In genomic region chr20:49147269-49147668, GRCh38 we compare ENCODE assay signal across 25 cellular contexts. TPM values are rescaled to one million over a fixed set of nuclear protein-coding genes. Genes with fewer than 3 reads are reported as not detected.
DNase-seq lines count a peak whose midpoint lies in the region; ATAC-seq, FAIRE-seq and TF ChIP-seq lines count a peak whose summit lies in the region.
"Had no signal": no experiment of that assay in that cellular context is flagged by ENCODE, and none has a peak within 500 bp of the region (broad histone marks: within the 10 kb centered on the region; RNA-seq: fewer than 3 reads in every experiment).

No MANE protein-coding gene starts in this region.

- peaks cover 31% of the 10 kb centered on the region; the same call in 1 of the 3 replicates for H3K79me2 ChIP-seq in K562 (ENCODE audit: control insufficient read depth, insufficient read depth, low read length)
- peaks cover 14% of the 10 kb centered on the region for H3K79me2 ChIP-seq in parathyroid adenoma

- 95% methylated on average over 8 of the region's 8 CpGs for WGBS in K562 (ENCODE audit: insufficient coverage, low coverage, missing lambda C conversion rate)
- 91 to 93% methylated on average over 8 of the region's 8 CpGs for WGBS in pancreas, 2 donors

- TF ChIP-seq RAD21 in K562 (CRISPR knock-in tag; conservative IDR thresholded peaks at IDR 0.05 in 1 of 2, IDR thresholded peaks at IDR 0.05 in 1 of 2), result no peak

- in situ Hi-C loops in K562 (cut with MboI), result no loop called here

- peak overlapping the region in 5 of 7 donors; percentile 3 to 53 (median 26) for H3K27ac Mint-ChIP-seq in CD4-positive, alpha-beta memory T cell
- H3K27ac Mint-ChIP-seq in activated CD8-positive, alpha-beta T cell treated with anti-CD3 and anti-CD28 coated beads, Interleukin-2, amount 10 ng/mL, durations not matched to agents 7 days and 5 days, result no peak overlapping the region

- DNase-seq in AG04450 (ENCODE audit: low read depth, low spot score) (no peak), K562 (ENCODE audit: extremely low read depth in 1 of 4, low spot score in 3 of 4) (no peak), NCI-H748 treated with DMSO at 0.1 percent for 48 hours (lab: John Stamatoyannopoulos, UW) (no peak), pancreas (no peak)
- DNase-seq in CD4-positive, alpha-beta memory T cell, result no peak
- no peak for DNase-seq in activated CD8-positive, alpha-beta T cell treated with anti-CD3 and anti-CD28 coated beads, Interleukin-2, amount 10 ng/mL, durations not matched to agents 7 days and 5 days
- DNase-seq: C1 segment of cervical spinal cord, Calu3, DMS79 treated with DMSO at 0.1 percent for 48 hours, GF-D8, HCEC 1CT, Karpas-422, NCI-H1105, NCI-H1436 treated with DMSO at 0.1 percent for 48 hours, NCI-H187 treated with DMSO at 0.1 percent for 48 hours, NCI-H2171 treated with DMSO at 0.1 percent for 48 hours, NCI-H524, NCI-H774, SIG-M5 had no signal

- H3K4me2 ChIP-seq in K562 (ENCODE audit: insufficient read depth, low read length) (no peak overlapping the region), parathyroid adenoma (ENCODE audit: low read length) (peak overlapping the region; percentile 7)
- H3K4me2 ChIP-seq: A549 had no signal

- TF ChIP-seq CTCF in AG04450 (IDR thresholded peaks at IDR 0.05; ENCODE audit: low read depth, low read length), result no peak
- no peak for TF ChIP-seq CTCF in K562 (IDR thresholded peaks at IDR 0.05 in 2 of 3, conservative IDR thresholded peaks at IDR 0.05 in 1 of 3; ENCODE audit: insufficient read depth in 2 of 3, low read depth in 1 of 3, low read length in 3 of 3)
- no peak for TF ChIP-seq CTCF in parathyroid adenoma (IDR thresholded peaks at IDR 0.05)
- TF ChIP-seq CTCF in pancreas (IDR thresholded peaks at IDR 0.05), result no peak

- BruUV-seq in K562 (replicated peaks; lab: Mats Ljungman, UMichigan), result no TSS peak

- no peak for TF ChIP-seq POLR2A in K562 (conservative IDR thresholded peaks at IDR 0.05)

- intact Hi-C loops in CD4-positive, alpha-beta memory T cell (cut with micrococcal nuclease), result no loop called here
- intact Hi-C loops in K562 (cut with micrococcal nuclease), result no loop called here
- intact Hi-C loops in pancreas (cut with DNase I), result no loop called here

- H3K27ac ChIP-seq in AG04450 (ENCODE audit: low read depth, low read length), result peak overlapping the region; percentile 22
- H3K27ac ChIP-seq in CD4-positive, alpha-beta memory T cell (ENCODE audit: low read depth, low read length), result no peak overlapping the region
- no peak overlapping the region for H3K27ac ChIP-seq in K562 (ENCODE audit: extremely low read depth, low read depth, low read length)
- no peak overlapping the region for H3K27ac ChIP-seq in parathyroid adenoma
- no peak overlapping the region for H3K27ac ChIP-seq in pancreas
- H3K27ac ChIP-seq: A549, SK-N-MC had no signal

- POLR2A ChIA-PET in AG04450 (lab: Yijun Ruan, JAX) (interaction anchor here (1.2 kb wide), 1 partner anchor 14 kb away, joined by 3 read pairs; no protein-coding TSS in a partner anchor), K562 (lab: Yijun Ruan, JAX) (interaction anchor here (1.2 kb wide), 1 partner anchor 33 kb away, joined by 3 read pairs; no protein-coding TSS in a partner anchor)
- POLR2A ChIA-PET in CD4-positive, alpha-beta memory T cell (lab: Charles Lee; ENCODE audit: partially characterized antibody), result no interaction called here
- POLR2A ChIA-PET in activated CD8-positive, alpha-beta T cell treated with anti-CD3 and anti-CD28 coated beads, Interleukin-2, amount 10 ng/mL, durations not matched to agents 7 days and 5 days (lab: Charles Lee), result interaction anchor here (0.6 kb wide), 1 partner anchor 177 kb away, joined by 3 read pairs; no protein-coding TSS in a partner anchor

- H3K9me3 Mint-ChIP-seq in CD4-positive, alpha-beta memory T cell, result no peaks in the 10 kb centered on the region
- no peaks in the 10 kb centered on the region for H3K9me3 Mint-ChIP-seq in activated CD8-positive, alpha-beta T cell treated with anti-CD3 and anti-CD28 coated beads, Interleukin-2, amount 10 ng/mL, durations not matched to agents 7 days and 5 days (ENCODE audit: insufficient read depth)

- H3K27me3 Mint-ChIP-seq in CD4-positive, alpha-beta memory T cell, result no peaks in the 10 kb centered on the region
- no peaks in the 10 kb centered on the region for H3K27me3 Mint-ChIP-seq in activated CD8-positive, alpha-beta T cell treated with anti-CD3 and anti-CD28 coated beads, Interleukin-2, amount 10 ng/mL, durations not matched to agents 7 days and 5 days (ENCODE audit: low read depth)

- TF ChIP-seq EP300 in K562 (IDR thresholded peaks at IDR 0.05; ENCODE audit: low read length), result no peak

- H3K9me1 ChIP-seq in K562 (ENCODE audit: control insufficient read depth, insufficient read depth, low read length), result no peaks in the 10 kb centered on the region

- H3K9ac ChIP-seq in K562 (ENCODE audit: insufficient read depth in 1 of 2, low read depth in 2 of 2, low read length in 2 of 2) (no peak overlapping the region), parathyroid adenoma (no peak overlapping the region)

- H3K9me3 ChIP-seq in AG04450 (ENCODE audit: control insufficient read depth, insufficient read depth, low read length), result no peaks in the 10 kb centered on the region
- H3K9me3 ChIP-seq in CD4-positive, alpha-beta memory T cell (ENCODE audit: control insufficient read depth in 1 of 2, low read length in 2 of 2), result no peaks in the 10 kb centered on the region
- H3K9me3 ChIP-seq in K562 (replicated peaks; ENCODE audit: control insufficient read depth, insufficient read depth, low read depth, low read length), result no peaks in the 10 kb centered on the region
- no peaks in the 10 kb centered on the region for H3K9me3 ChIP-seq in parathyroid adenoma (ENCODE audit: control insufficient read depth, low read length)
- H3K9me3 ChIP-seq in pancreas, result no peaks in the 10 kb centered on the region
- H3K9me3 ChIP-seq: A549 had no signal

- peaks cover 12 to 35% (median 20%) of the 10 kb centered on the region in 4 donors for H3K4me1 Mint-ChIP-seq in CD4-positive, alpha-beta memory T cell
- no peaks in the 10 kb centered on the region for H3K4me1 Mint-ChIP-seq in activated CD8-positive, alpha-beta T cell treated with anti-CD3 and anti-CD28 coated beads, Interleukin-2, amount 10 ng/mL, durations not matched to agents 7 days and 5 days (ENCODE audit: low read depth)

- no peak for ATAC-seq in K562
- ATAC-seq in activated CD8-positive, alpha-beta T cell treated with anti-CD3 and anti-CD28 coated beads, Interleukin-2, amount 10 ng/mL, durations not matched to agents 7 days and 5 days, result no peak
- no peak for ATAC-seq in pancreas
- ATAC-seq: A549 had no signal

- no peak overlapping the region for H3K4me3 ChIP-seq in AG04450 (ENCODE audit: low read depth, low read length)
- H3K4me3 ChIP-seq in CD4-positive, alpha-beta memory T cell (ENCODE audit: low read length in 2 of 2), result no peak overlapping the region
- no peak overlapping the region for H3K4me3 ChIP-seq in K562
- H3K4me3 ChIP-seq in parathyroid adenoma (ENCODE audit: low read depth, low read length), result no peak overlapping the region
- no peak overlapping the region for H3K4me3 ChIP-seq in pancreas
- H3K4me3 ChIP-seq: A549, SK-N-MC had no signal

- H2AFZ ChIP-seq in K562 (ENCODE audit: low read depth, low read length) (no peak overlapping the region), parathyroid adenoma (no peak overlapping the region)

- peaks cover 44 to 71% of the 10 kb centered on the region in 2 donors for H3K36me3 Mint-ChIP-seq in CD4-positive, alpha-beta memory T cell
- H3K36me3 Mint-ChIP-seq in activated CD8-positive, alpha-beta T cell treated with anti-CD3 and anti-CD28 coated beads, Interleukin-2, amount 10 ng/mL, durations not matched to agents 7 days and 5 days (ENCODE audit: low read depth), result peaks cover 49% of the 10 kb centered on the region

- H3K4me3 Mint-ChIP-seq in CD4-positive, alpha-beta memory T cell, result no peak overlapping the region
- no peak overlapping the region for H3K4me3 Mint-ChIP-seq in activated CD8-positive, alpha-beta T cell treated with anti-CD3 and anti-CD28 coated beads, Interleukin-2, amount 10 ng/mL, durations not matched to agents 7 days and 5 days

- CTCF ChIA-PET in AG04450 (lab: Charles Lee) (interaction anchor here (1.4 to 1.8 kb wide), 2 partner anchors 14 to 70 kb away, joined by 7 to 14 read pairs; no protein-coding TSS in a partner anchor), K562 (lab: Yijun Ruan, JAX; ENCODE audit: low intra/inter-chr PET ratio) (no interaction called here)
- CTCF ChIA-PET in CD4-positive, alpha-beta memory T cell (lab: Charles Lee; ENCODE audit: partially characterized antibody), result interaction anchor here (1.1 to 1.5 kb wide), 2 partner anchors 14 to 70 kb away, joined by 6 to 11 read pairs; no protein-coding TSS in a partner anchor
- CTCF ChIA-PET in activated CD8-positive, alpha-beta T cell treated with anti-CD3 and anti-CD28 coated beads, Interleukin-2, amount 10 ng/mL, durations not matched to agents 7 days and 5 days (lab: Charles Lee), result interaction anchor here (1.1 to 1.4 kb wide), 5 partner anchors 15 to 70 kb away, joined by 3 to 4 read pairs (median 3); partner anchors contain the start of gene STAU1

- peaks cover 39% of the 10 kb centered on the region for H3K36me3 ChIP-seq in CD4-positive, alpha-beta memory T cell (ENCODE audit: insufficient read depth, low read length)
- peaks cover 88% of the 10 kb centered on the region for H3K36me3 ChIP-seq in K562 (ENCODE audit: control insufficient read depth, insufficient read depth, low read length)
- H3K36me3 ChIP-seq in parathyroid adenoma (ENCODE audit: control insufficient read depth, insufficient read depth, low read length), result no peaks in the 10 kb centered on the region
- peaks cover 0 to 30% (median 7%) of the 10 kb centered on the region in 3 donors for H3K36me3 ChIP-seq in pancreas

- H3K4me1 ChIP-seq in CD4-positive, alpha-beta memory T cell (ENCODE audit: insufficient read depth, low read length), result no peaks in the 10 kb centered on the region
- H3K4me1 ChIP-seq in K562 (replicated peaks in 1 of 2; ENCODE audit: control insufficient read depth in 2 of 2, insufficient read depth in 2 of 2, low read length in 2 of 2), result no peaks in the 10 kb centered on the region
- H3K4me1 ChIP-seq in parathyroid adenoma, result peaks cover 30% of the 10 kb centered on the region
- no peaks in the 10 kb centered on the region for H3K4me1 ChIP-seq in pancreas
- H3K4me1 ChIP-seq: A549 had no signal

- peak; percentile 54 for FAIRE-seq in K562 (lab: Jason Lieb, UNC)
- no peak for FAIRE-seq in pancreas (lab: Jason Lieb, UNC)
- FAIRE-seq: A549, GM12891, H1, RCC 7860 had no signal

- H3K27me3 ChIP-seq in AG04450 (ENCODE audit: control insufficient read depth, insufficient read depth, low read length) (no peaks in the 10 kb centered on the region), K562 (ENCODE audit: control insufficient read depth in 2 of 2, insufficient read depth in 2 of 2, low read length in 2 of 2) (no peaks in the 10 kb centered on the region), parathyroid adenoma (ENCODE audit: control insufficient read depth, insufficient read depth, low read length) (no peaks in the 10 kb centered on the region), pancreas (no peaks in the 10 kb centered on the region)
- no peaks in the 10 kb centered on the region for H3K27me3 ChIP-seq in CD4-positive, alpha-beta memory T cell (ENCODE audit: insufficient read depth, low read length)

- H4K20me1 ChIP-seq in K562 (replicated peaks; ENCODE audit: control insufficient read depth, insufficient read depth, low read length), result no peaks in the 10 kb centered on the region

RNA-seq across cellular contexts. Expression of gene STAU1, which starts 40.9 kb away (rescaled TPM):
- polyA plus RNA-seq in AG04450 (2011; rRNA removed) (75.4 and 80.7 TPM in 2 replicates), K562 (2011; rRNA removed) (51.2 and 57.0 TPM in 2 replicates), K562 (2014; fragmentation: Illumina TruSeq; extraction: Trizol) (90.7 and 106 TPM in 2 replicates), K562 (2014; fragmentation: Nextera tagmentation; extraction: Ambion mirVana) (10 to 100 TPM; 18.0 to 18.1 TPM), K562 (2014; rRNA removed) (62.2 and 63.4 TPM in 2 replicates), pancreas (10 to 100 TPM; 18.9 to 29.6 TPM)
- 69.8 and 72.7 TPM in 2 replicates for polyA minus RNA-seq in AG04450 (2011; rRNA and poly(A)+ RNA removed)
- total RNA-seq in CD4-positive, alpha-beta memory T cell, result 10 to 100 TPM; 49.4 to 49.9 TPM
- 10 to 100 TPM; 23.2 to 48.7 TPM for polyA plus RNA-seq in CD4-positive, alpha-beta memory T cell
- 34.6 and 56.6 TPM in 2 replicates for total RNA-seq in K562 (2011; cell fraction: chromatin; rRNA removed; ENCODE audit: low replicate concordance)
- 20.2 and 22.2 TPM in 2 replicates for total RNA-seq in K562 (2011; cell fraction: nucleolus; rRNA removed)
- total RNA-seq in K562 (2011; cell fraction: nucleoplasm; rRNA removed), result 32.0 and 38.2 TPM in 2 replicates
- total RNA-seq in K562 (2014; rRNA removed) (42.2 and 45.8 TPM in 2 replicates), K562 (2014; rRNA removed; fragmentation: Illumina TruSeq; extraction: Trizol) (47.2 and 47.5 TPM in 2 replicates), K562 (2015; rRNA removed; fragmentation: Illumina TruSeq; extraction: Trizol) (50.6 and 51.9 TPM in 2 replicates), K562 (2021) (86.5 and 92.0 TPM in 2 replicates), pancreas (10 to 100 TPM; 43.9 to 62.8 (median 56.2) TPM)
- polyA plus RNA-seq in K562 (2011; cell fraction: cytosol; rRNA removed), result 32.2 and 44.9 TPM in 2 replicates
- 25.1 and 25.6 TPM in 2 replicates for polyA plus RNA-seq in K562 (2011; cell fraction: nucleus; rRNA removed)
- polyA plus RNA-seq in K562 (2012), result 62.6 and 64.2 TPM in 2 replicates
- 51.0 and 55.1 TPM in 2 replicates for polyA minus RNA-seq in K562 (2011; rRNA and poly(A)+ RNA removed)
- 45.9 and 47.1 TPM in 2 replicates for polyA minus RNA-seq in K562 (2011; cell fraction: cytosol; rRNA and poly(A)+ RNA removed)
- polyA minus RNA-seq in K562 (2011; cell fraction: nucleus; rRNA and poly(A)+ RNA removed), result 8.6 and 13.9 TPM in 2 replicates
- total RNA-seq in activated CD8-positive, alpha-beta T cell treated with anti-CD3 and anti-CD28 coated beads, Interleukin-2, amount 10 ng/mL, durations not matched to agents 7 days and 5 days, result 10 to 100 TPM; 42.5 to 46.5 TPM
